ENCODE assay signal across 1 cellular context in genomic region chr4:26410385-26411293, GRCh38.
TF ChIP-seq lines count a peak whose summit lies in the region.

No MANE protein-coding gene starts in this region.

TF ChIP-seq in HCT116, 20 proteins besides CTCF, POLR2A, EP300 and RAD21 (continued from another document):
- TF ChIP-seq MAX (IDR thresholded peaks at IDR 0.05) (no peak), FOSL1 (IDR thresholded peaks at IDR 0.05; ENCODE audit: low read depth) (no peak), SRF (IDR thresholded peaks at IDR 0.05; ENCODE audit: low read depth) (no peak), CEBPB (IDR thresholded peaks at IDR 0.05; ENCODE audit: low read depth) (no peak)
